In genomic region chr2:101759162-101759561, GRCh38 we compare ENCODE assay signal across 13 cellular contexts.
DNase-seq lines count a peak whose midpoint lies in the region; ATAC-seq and TF ChIP-seq lines count a peak whose summit lies in the region.
"Had no signal": no experiment of that assay in that cellular context is flagged by ENCODE, and none has a peak within 500 bp of the region (broad histone marks: within the 10 kb centered on the region; RNA-seq: fewer than 3 reads in every experiment).

No MANE protein-coding gene starts in this region.

- no peaks in the 10 kb centered on the region for H3K9me2 ChIP-seq in hepatocyte (replicated peaks; ENCODE audit: insufficient read depth)

- CTCF ChIA-PET in MCF 10A (lab: Yijun Ruan, JAX): interaction anchor here (0.6 to 0.9 kb wide), 2 partner anchors 11 to 554 kb away, joined by 3 to 4 read pairs; no protein-coding TSS in a partner anchor

- H3K9me3 Mint-ChIP-seq in MCF 10A (ENCODE audit: unreplicated experiment) (no peaks in the 10 kb centered on the region), brain (peaks cover 0 to 12% (median 5%) of the 10 kb centered on the region in 5 experiments)
- H3K9me3 Mint-ChIP-seq in stimulated activated naive B cell treated with anti-CD40 and anti-IgM and Interleukin-4, amounts not matched to agents 10 μg/mL and 1 μg/mL and 100 μg/mL, for 72 hours: no peaks in the 10 kb centered on the region
- H3K9me3 Mint-ChIP-seq: activated CD4-positive, alpha-beta memory T cell treated with anti-CD3 and anti-CD28 coated beads, Interleukin-2, amount 10 ng/mL, durations not matched to agents 7 days and 5 days had no signal

- peaks cover 96% of the 10 kb centered on the region for H3K79me2 ChIP-seq in hepatocyte

- TF ChIP-seq POLR2A in breast epithelium (IDR thresholded peaks at IDR 0.05): no peak

- ATAC-seq in aorta (ENCODE audit: low FRiP score): peak; percentile 68
- no peak for ATAC-seq in stimulated activated naive B cell treated with anti-CD40 and anti-IgM and Interleukin-4, amounts not matched to agents 10 μg/mL and 1 μg/mL and 100 μg/mL, for 72 hours (replicated peaks)

- H3K27me3 Mint-ChIP-seq in MCF 10A (ENCODE audit: insufficient read depth, unreplicated experiment) (no peaks in the 10 kb centered on the region), brain (peaks cover 3% of the 10 kb centered on the region)
- no peaks in the 10 kb centered on the region for H3K27me3 Mint-ChIP-seq in stimulated activated naive B cell treated with anti-CD40 and anti-IgM and Interleukin-4, amounts not matched to agents 10 μg/mL and 1 μg/mL and 100 μg/mL, for 72 hours
- H3K27me3 Mint-ChIP-seq: activated CD4-positive, alpha-beta memory T cell treated with anti-CD3 and anti-CD28 coated beads, Interleukin-2, amount 10 ng/mL, durations not matched to agents 7 days and 5 days; B cell had no signal

- peaks cover 38% of the 10 kb centered on the region for H3K4me1 Mint-ChIP-seq in MCF 10A (ENCODE audit: insufficient read depth, unreplicated experiment)
- H3K4me1 Mint-ChIP-seq in brain: peaks cover 75% of the 10 kb centered on the region
- H3K4me1 Mint-ChIP-seq in stimulated activated naive B cell treated with anti-CD40 and anti-IgM and Interleukin-4, amounts not matched to agents 10 μg/mL and 1 μg/mL and 100 μg/mL, for 72 hours: peaks cover 43 to 82% of the 10 kb centered on the region in 2 donors

- H2AFZ ChIP-seq in hepatocyte: no peak overlapping the region

- H3K36me3 Mint-ChIP-seq in MCF 10A (ENCODE audit: insufficient read depth, unreplicated experiment) (peaks cover 4% of the 10 kb centered on the region), brain (peaks cover 40% of the 10 kb centered on the region)
- peaks cover 6 to 16% of the 10 kb centered on the region in 2 donors for H3K36me3 Mint-ChIP-seq in stimulated activated naive B cell treated with anti-CD40 and anti-IgM and Interleukin-4, amounts not matched to agents 10 μg/mL and 1 μg/mL and 100 μg/mL, for 72 hours

- POLR2A ChIA-PET in MCF 10A (lab: Yijun Ruan, JAX): interaction anchor here (0.7 to 1.4 kb wide), 3 partner anchors 17 to 69 kb away, joined by 3 to 4 read pairs (median 4); no protein-coding TSS in a partner anchor

- no TSS peak for BruUV-seq in MCF 10A (replicated peaks; lab: Mats Ljungman, UMichigan)

- H3K4me3 ChIP-seq in breast epithelium: no peak overlapping the region
- H3K4me3 ChIP-seq in hepatocyte: no peak overlapping the region
- no peak overlapping the region for H3K4me3 ChIP-seq in aorta (ENCODE audit: low read length in 2 of 2)

- H3K27ac Mint-ChIP-seq in MCF 10A (ENCODE audit: low read depth, unreplicated experiment): peak overlapping the region; percentile 83
- H3K27ac Mint-ChIP-seq in brain: peak overlapping the region in 4 of 5 experiments; percentile 51 to 87 (median 67)
- H3K27ac Mint-ChIP-seq in stimulated activated naive B cell treated with anti-CD40 and anti-IgM and Interleukin-4, amounts not matched to agents 10 μg/mL and 1 μg/mL and 100 μg/mL, for 72 hours: no peak overlapping the region
- H3K27ac Mint-ChIP-seq: activated CD4-positive, alpha-beta memory T cell treated with anti-CD3 and anti-CD28 coated beads, Interleukin-2, amount 10 ng/mL, durations not matched to agents 7 days and 5 days had no signal

- H3K36me3 ChIP-seq in breast epithelium (no peaks in the 10 kb centered on the region), hepatocyte (replicated peaks; ENCODE audit: insufficient read depth, low read depth) (no peaks in the 10 kb centered on the region), aorta (ENCODE audit: control insufficient read depth in 1 of 2, insufficient read depth in 2 of 2, low read length in 1 of 2) (no peaks in the 10 kb centered on the region)

- H3K4me3 Mint-ChIP-seq in MCF 10A (ENCODE audit: unreplicated experiment): peak overlapping the region; percentile 44
- peak overlapping the region in 1 of 5 experiments; percentile 22 for H3K4me3 Mint-ChIP-seq in brain
- no peak overlapping the region for H3K4me3 Mint-ChIP-seq in stimulated activated naive B cell treated with anti-CD40 and anti-IgM and Interleukin-4, amounts not matched to agents 10 μg/mL and 1 μg/mL and 100 μg/mL, for 72 hours
- H3K4me3 Mint-ChIP-seq: activated CD4-positive, alpha-beta memory T cell treated with anti-CD3 and anti-CD28 coated beads, Interleukin-2, amount 10 ng/mL, durations not matched to agents 7 days and 5 days had no signal

- WGBS in hepatocyte (ENCODE audit: low lambda C conversion rate, missing lambda C conversion rate): 44% methylated on average over 2 of the region's 2 CpGs
- 0 to 4% methylated on average over 2 of the region's 2 CpGs for WGBS in aorta, 2 donors

- H3K27ac ChIP-seq in breast epithelium (peak overlapping the region in 1 of 2 donors; percentile 68), hepatocyte (peak overlapping the region; percentile 29), aorta (ENCODE audit: low read depth in 1 of 2, low read length in 2 of 2) (no peak overlapping the region)

- H3K9me3 ChIP-seq in breast epithelium (no peaks in the 10 kb centered on the region), hepatocyte (ENCODE audit: low read depth) (no peaks in the 10 kb centered on the region), aorta (ENCODE audit: control insufficient read depth, low read length) (no peaks in the 10 kb centered on the region)

- peaks cover 7 to 15% of the 10 kb centered on the region in 2 donors for H3K4me1 ChIP-seq in breast epithelium
- peaks cover 30% of the 10 kb centered on the region for H3K4me1 ChIP-seq in hepatocyte (ENCODE audit: insufficient read depth)
- H3K4me1 ChIP-seq in aorta (ENCODE audit: control insufficient read depth in 1 of 2, insufficient read depth in 2 of 2, low read length in 2 of 2): peaks cover 8 to 22% of the 10 kb centered on the region in 2 donors

- in situ Hi-C loops in G401 (cut with HindIII; ENCODE audit: low sequenced_read_pairs): no loop called here

- intact Hi-C loops in MCF 10A (cut with micrococcal nuclease): loop anchor here (5.0 kb wide), 1 partner anchor 342 kb away; no protein-coding TSS in a partner anchor
- intact Hi-C loops in breast epithelium (cut with DNase I; ENCODE audit: low total_unique reads): no loop called here
- intact Hi-C loops in aorta (cut with DNase I): no loop called here

- H3K27me3 ChIP-seq in breast epithelium (no peaks in the 10 kb centered on the region), hepatocyte (no peaks in the 10 kb centered on the region), aorta (ENCODE audit: control insufficient read depth in 1 of 2, insufficient read depth in 2 of 2, low read length in 1 of 2) (no peaks in the 10 kb centered on the region)

- H4K20me1 ChIP-seq in hepatocyte (ENCODE audit: insufficient read depth, poor library complexity, severe bottlenecking): peaks cover 25% of the 10 kb centered on the region

- TF ChIP-seq CTCF in MCF 10A (IDR thresholded peaks at IDR 0.05; ENCODE audit: unreplicated experiment) (no peak), breast epithelium (IDR thresholded peaks at IDR 0.05) (no peak), brain (conservative IDR thresholded peaks at IDR 0.05) (no peak), hepatocyte (IDR thresholded peaks at IDR 0.05; ENCODE audit: poor library complexity) (no peak)

- no peak overlapping the region for H3K4me2 ChIP-seq in hepatocyte

- DNase-seq in MCF 10A (ENCODE audit: unreplicated experiment): peak; percentile 81
- DNase-seq in breast epithelium (ENCODE audit: low spot score in 2 of 2): no peak
- DNase-seq in hepatocyte (ENCODE audit: low spot score): peak; percentile 61
- peak in 1 of 2 donors; percentile 58 for DNase-seq in aorta
- no peak for DNase-seq in G401 (ENCODE audit: low spot score)
- no peak for DNase-seq in activated effector memory CD4-positive, alpha-beta T cell treated with anti-CD3 and anti-CD28 coated beads, Interleukin-2, amount 50 U/mL, for 16 hours
- no peak for DNase-seq in stimulated activated naive B cell treated with anti-CD40 and anti-IgM and Interleukin-4, amounts not matched to agents 10 μg/mL and 1 μg/mL and 100 μg/mL, for 72 hours
- DNase-seq: activated CD4-positive, alpha-beta memory T cell treated with anti-CD3 and anti-CD28 coated beads, Interleukin-2, amount 10 ng/mL, durations not matched to agents 7 days and 5 days; cortex of kidney; midbrain; OCI-M1 had no signal

Comparison
In these comparisons a context has a peak if more than half of its experiments do, and no peak if none do; other contexts are left out.
1. DNase-seq: peak in MCF 10A (single experiment) and hepatocyte (single experiment); none in breast epithelium (0 of 2), G401 (single experiment), activated effector memory CD4-positive, alpha-beta T cell treated with anti-CD3 and anti-CD28 coated beads, Interleukin-2, amount 50 U/mL, for 16 hours (single experiment) and stimulated activated naive B cell treated with anti-CD40 and anti-IgM and Interleukin-4, amounts not matched to agents 10 μg/mL and 1 μg/mL and 100 μg/mL, for 72 hours (single experiment).